25 cellular contexts compared by ENCODE assay signal in the genomic region with DNA sequence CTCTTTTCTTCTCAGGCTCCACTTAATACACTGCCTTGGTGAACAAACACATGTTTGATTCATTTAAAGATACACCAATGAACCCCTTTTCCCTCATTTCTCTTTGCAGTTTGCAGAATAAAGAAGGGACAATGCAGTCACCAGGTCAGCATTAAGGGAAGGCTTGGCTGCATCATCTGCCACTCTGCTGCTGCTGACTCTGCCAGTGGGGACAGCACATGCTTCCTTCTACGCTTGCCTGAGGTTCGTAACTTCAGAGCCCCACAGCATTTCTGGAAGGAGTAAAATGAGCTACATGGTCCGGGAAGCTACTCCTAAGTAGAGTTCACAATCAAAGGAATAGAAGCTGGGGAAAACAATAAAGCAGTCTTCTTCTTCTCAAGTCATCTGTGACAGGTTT.
"Had no signal": no experiment of that assay in that cellular context is flagged by ENCODE, and none has a peak within 500 bp of the region (broad histone marks: within the 10 kb centered on the region; RNA-seq: fewer than 3 reads in every experiment).

No MANE protein-coding gene starts in this region.

- H3K36me3 ChIP-seq: SJSA1 had no signal

- H3K4me3 ChIP-seq: SJSA1, SK-N-MC had no signal

- H3K27me3 Mint-ChIP-seq: T-cell had no signal

- H3K27ac ChIP-seq: SJSA1, SK-N-MC had no signal

- H3K4me1 ChIP-seq: SJSA1 had no signal

- H3K9me3 ChIP-seq: SJSA1 had no signal

- ATAC-seq: HepG2 had no signal

- DNase-seq: IMR-90, Kasumi-1, KG1, MV-4-11, NCI-H1048, NCI-H1105, NCI-H1417, NCI-H1436 treated with DMSO at 0.1 percent for 48 hours, NCI-H1694, NCI-H1930, NCI-H2081, NCI-H2107, NCI-H226, NCI-H446, NCI-H510A, NCI-H69, NCI-H774, Right ventricle myocardium superior, RPMI8226, SIG-M5, SW 1271 had no signal

- H3K27me3 ChIP-seq: SJSA1 had no signal
